ENCODE assay signal across 9 cellular contexts in genomic region chr4:123661080-123661737, GRCh38.
DNase-seq lines count a peak whose midpoint lies in the region; ATAC-seq and TF ChIP-seq lines count a peak whose summit lies in the region.
"Had no signal": no experiment of that assay in that cellular context is flagged by ENCODE, and none has a peak within 500 bp of the region (broad histone marks: within the 10 kb centered on the region; RNA-seq: fewer than 3 reads in every experiment).

No MANE protein-coding gene starts in this region.

- no peak for DNase-seq in AG09309 (ENCODE audit: low read depth)
- DNase-seq in HCEC 1CT, result peak; percentile 13
- peak; percentile 51 for DNase-seq in astrocyte of the spinal cord (ENCODE audit: low read depth, low spot score)
- DNase-seq in left lobe of liver (ENCODE audit: low spot score), result no peak
- no peak for DNase-seq in stimulated activated naive B cell treated with anti-CD40 and anti-IgM and Interleukin-4, amounts not matched to agents 10 μg/mL and 1 μg/mL and 100 μg/mL, for 72 hours
- DNase-seq in NCI-H345 (lab: John Stamatoyannopoulos, UW), result no peak
- DNase-seq: NCI-H1930 had no signal

- peaks cover 6 to 8% of the 10 kb centered on the region in 2 donors for H3K27me3 Mint-ChIP-seq in stimulated activated naive B cell treated with anti-CD40 and anti-IgM and Interleukin-4, amounts not matched to agents 10 μg/mL and 1 μg/mL and 100 μg/mL, for 72 hours

- in situ Hi-C loops in astrocyte of the spinal cord (cut with HindIII; ENCODE audit: low sequenced_read_pairs), result no loop called here

- no peak overlapping the region for H3K4me3 Mint-ChIP-seq in stimulated activated naive B cell treated with anti-CD40 and anti-IgM and Interleukin-4, amounts not matched to agents 10 μg/mL and 1 μg/mL and 100 μg/mL, for 72 hours

- ATAC-seq in left lobe of liver (peak; percentile 49), GM19452 (IDR thresholded peaks at IDR 0.05; ENCODE audit: unreplicated experiment) (no peak), GM21825 (IDR thresholded peaks at IDR 0.05; ENCODE audit: unreplicated experiment) (no peak)
- no peak for ATAC-seq in stimulated activated naive B cell treated with anti-CD40 and anti-IgM and Interleukin-4, amounts not matched to agents 10 μg/mL and 1 μg/mL and 100 μg/mL, for 72 hours (replicated peaks)

- no peak overlapping the region for H3K27ac Mint-ChIP-seq in stimulated activated naive B cell treated with anti-CD40 and anti-IgM and Interleukin-4, amounts not matched to agents 10 μg/mL and 1 μg/mL and 100 μg/mL, for 72 hours

- H3K36me3 Mint-ChIP-seq in stimulated activated naive B cell treated with anti-CD40 and anti-IgM and Interleukin-4, amounts not matched to agents 10 μg/mL and 1 μg/mL and 100 μg/mL, for 72 hours, result peaks cover 7% of the 10 kb centered on the region in 2 donors

- H3K9me3 Mint-ChIP-seq in stimulated activated naive B cell treated with anti-CD40 and anti-IgM and Interleukin-4, amounts not matched to agents 10 μg/mL and 1 μg/mL and 100 μg/mL, for 72 hours, result peaks cover 6 to 9% of the 10 kb centered on the region in 2 donors

- H3K4me1 Mint-ChIP-seq in stimulated activated naive B cell treated with anti-CD40 and anti-IgM and Interleukin-4, amounts not matched to agents 10 μg/mL and 1 μg/mL and 100 μg/mL, for 72 hours, result peaks cover 24 to 30% of the 10 kb centered on the region in 2 donors

- TF ChIP-seq CTCF in AG09309 (IDR thresholded peaks at IDR 0.05; ENCODE audit: control insufficient read depth, insufficient read depth, low read depth, low read length, missing control alignments) (peak; percentile 57), astrocyte of the spinal cord (IDR thresholded peaks at IDR 0.05; ENCODE audit: low read depth, low read length) (peak; percentile 49)

- no peak overlapping the region for H3K4me3 ChIP-seq in AG09309 (ENCODE audit: control insufficient read depth, low read depth, low read length)
- no peak overlapping the region for H3K4me3 ChIP-seq in astrocyte of the spinal cord (ENCODE audit: low read depth, low read length)

Comparison
In these comparisons a context has a peak if more than half of its experiments do, and no peak if none do; other contexts are left out.
1. DNase-seq: peak in HCEC 1CT (single experiment) and astrocyte of the spinal cord (single experiment); none in AG09309 (single experiment), left lobe of liver (single experiment), stimulated activated naive B cell treated with anti-CD40 and anti-IgM and Interleukin-4, amounts not matched to agents 10 μg/mL and 1 μg/mL and 100 μg/mL, for 72 hours (single experiment) and NCI-H345 (single experiment).